ENCODE assay signal across 8 cellular contexts in the genomic region with DNA sequence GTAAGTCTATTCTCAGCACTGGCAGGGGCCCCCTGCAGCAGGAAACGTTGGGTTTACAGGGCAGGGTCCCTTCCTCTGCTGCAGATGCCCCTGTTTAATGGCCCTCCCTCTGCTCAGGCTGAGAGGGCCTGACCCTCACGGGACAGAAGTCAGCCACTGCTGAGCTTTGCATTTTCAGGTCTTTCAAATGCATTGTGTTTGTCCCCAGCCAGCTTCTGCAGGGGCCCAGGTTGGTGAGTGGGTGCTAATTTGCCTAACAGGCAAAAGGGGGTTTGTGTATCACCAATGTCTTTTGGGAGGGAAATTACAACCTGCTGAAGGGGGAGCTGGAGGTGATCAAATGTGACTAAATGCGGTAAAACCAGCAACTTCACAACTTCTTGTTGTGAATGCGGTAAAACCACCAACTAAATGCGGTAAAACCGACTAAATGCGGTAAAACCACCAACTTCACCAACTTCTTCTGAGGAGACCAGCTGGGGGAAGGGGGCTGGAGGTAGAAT. TPM values are rescaled to one million over a fixed set of nuclear protein-coding genes. Genes with fewer than 3 reads are reported as not detected.
DNase-seq lines count a peak whose midpoint lies in the region; ATAC-seq lines count a peak whose summit lies in the region.

No MANE protein-coding gene starts in this region.

- peak; percentile 36 for ATAC-seq in GM18867 (IDR thresholded peaks at IDR 0.05; ENCODE audit: unreplicated experiment)
- ATAC-seq in GM21723 (IDR thresholded peaks at IDR 0.05; ENCODE audit: unreplicated experiment), result peak; percentile 45
- ATAC-seq in HG03575 (IDR thresholded peaks at IDR 0.05; ENCODE audit: extremely low read depth, insufficient number of reproducible peaks, low FRiP score, unreplicated experiment), result peak; percentile 27

- H3K27me3 Mint-ChIP-seq in immature natural killer cell (ENCODE audit: low read depth in 3 of 3), result peaks cover 0 to 8% (median 2%) of the 10 kb centered on the region in 3 donors

- H3K4me1 Mint-ChIP-seq in immature natural killer cell, result peaks cover 48 to 54% of the 10 kb centered on the region in 2 donors

- no peaks in the 10 kb centered on the region for H3K9me3 Mint-ChIP-seq in immature natural killer cell

- H3K36me3 Mint-ChIP-seq in immature natural killer cell, result no peaks in the 10 kb centered on the region

- peak overlapping the region; percentile 28 to 76 (median 68) for H3K4me3 Mint-ChIP-seq in immature natural killer cell

- peak overlapping the region in 3 of 6 donors; percentile 25 to 81 (median 44) for H3K27ac Mint-ChIP-seq in immature natural killer cell

- DNase-seq in immature natural killer cell, result peak in 2 of 3 donors; percentile 3 to 14
- DNase-seq in ureter (ENCODE audit: low spot score), result no peak
- no peak for DNase-seq in superior temporal gyrus (ENCODE audit: extremely low spot score)
- no peak for DNase-seq in DMS53 (lab: John Stamatoyannopoulos, UW)
- DNase-seq in amniotic stem cell (lab: John Stamatoyannopoulos, UW), result no peak

RNA-seq across cellular contexts. Expression of a gene that starts 44.8 kb away (rescaled TPM):
- polyA plus RNA-seq in immature natural killer cell, result 10 to 100 TPM; 18.0 to 43.9 (median 19.2) TPM
- total RNA-seq in ureter, result 107 TPM

Comparison
In these comparisons a context has a peak if more than half of its experiments do, and no peak if none do; other contexts are left out.
1. DNase-seq: peak in immature natural killer cell (2 of 3); none in ureter (single experiment), superior temporal gyrus (single experiment), DMS53 (single experiment) and amniotic stem cell (single experiment).
2. Peak in every context shown above with its lines, with median percentiles within 50 percentile points of each other: ATAC-seq.